ENCODE assay signal across 31 cellular contexts in the genomic region with DNA sequence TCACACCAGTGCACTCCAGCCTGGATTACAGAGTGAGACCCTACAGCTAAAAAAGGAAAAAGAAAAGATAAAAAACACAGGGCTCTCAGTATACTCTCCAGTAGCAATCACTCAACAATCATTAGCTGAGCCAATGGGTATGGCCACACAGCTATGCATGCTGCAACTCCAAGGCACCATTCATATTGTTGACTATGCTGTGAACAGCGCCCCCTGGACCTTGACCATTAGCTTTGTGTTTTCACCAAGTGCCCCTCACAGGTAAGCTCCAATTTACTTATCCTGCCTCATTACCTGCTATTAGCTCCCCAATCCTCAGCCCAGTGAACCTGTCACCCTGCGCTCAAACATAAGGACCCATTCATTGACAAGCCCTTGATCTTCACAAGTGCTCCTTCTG. TPM values are rescaled to one million over a fixed set of nuclear protein-coding genes. Genes with fewer than 3 reads are reported as not detected.
DNase-seq lines count a peak whose midpoint lies in the region; ATAC-seq, FAIRE-seq and TF ChIP-seq lines count a peak whose summit lies in the region.
"Had no signal": no experiment of that assay in that cellular context is flagged by ENCODE, and none has a peak within 500 bp of the region (broad histone marks: within the 10 kb centered on the region; RNA-seq: fewer than 3 reads in every experiment).

No MANE protein-coding gene starts in this region.

- H4K20me1 ChIP-seq in Loucy (ENCODE audit: insufficient read depth, low read length, poor library complexity, severe bottlenecking) (no peaks in the 10 kb centered on the region), K562 (replicated peaks; ENCODE audit: control insufficient read depth, insufficient read depth, low read length) (no peaks in the 10 kb centered on the region), neural progenitor cell (ENCODE audit: low read depth) (no peaks in the 10 kb centered on the region)

- TF ChIP-seq RAD21 in K562 (CRISPR knock-in tag; conservative IDR thresholded peaks at IDR 0.05 in 1 of 2, IDR thresholded peaks at IDR 0.05 in 1 of 2) = no peak

- H3K4me1 Mint-ChIP-seq in neural progenitor cell = peaks cover 22% of the 10 kb centered on the region
- H3K4me1 Mint-ChIP-seq: activated naive CD8-positive, alpha-beta T cell treated with anti-CD3 and anti-CD28 coated beads, Interleukin-2, amount 50 U/mL, for 24 hours had no signal

- H3K9me3 ChIP-seq in Loucy (ENCODE audit: insufficient read depth, low read depth, low read length) (no peaks in the 10 kb centered on the region), K562 (replicated peaks; ENCODE audit: control insufficient read depth, insufficient read depth, low read depth, low read length) (no peaks in the 10 kb centered on the region), neural progenitor cell (ENCODE audit: low read depth) (no peaks in the 10 kb centered on the region)

- peaks cover 8% of the 10 kb centered on the region for H3K27me3 Mint-ChIP-seq in neural progenitor cell (ENCODE audit: insufficient read depth, low read depth)

- H3K9ac ChIP-seq in Loucy (ENCODE audit: low read depth, low read length, poor library complexity, severe bottlenecking) (no peak overlapping the region), K562 (ENCODE audit: insufficient read depth in 1 of 2, low read depth in 2 of 2, low read length in 2 of 2) (no peak overlapping the region), neural progenitor cell (no peak overlapping the region)

- no peak for TF ChIP-seq POLR2A in K562 (conservative IDR thresholded peaks at IDR 0.05)

- TF ChIP-seq EP300 in K562 (IDR thresholded peaks at IDR 0.05; ENCODE audit: low read length) = no peak

- H3K9me1 ChIP-seq in K562 (ENCODE audit: control insufficient read depth, insufficient read depth, low read length) = no peaks in the 10 kb centered on the region

- no peaks in the 10 kb centered on the region for H3K9me3 Mint-ChIP-seq in neural progenitor cell
- H3K9me3 Mint-ChIP-seq: activated CD4-positive, alpha-beta memory T cell treated with anti-CD3 and anti-CD28 coated beads for 36 hours; activated naive CD8-positive, alpha-beta T cell treated with anti-CD3 and anti-CD28 coated beads, Interleukin-2, amount 50 U/mL, for 24 hours had no signal

- H3K4me3 ChIP-seq in Loucy (ENCODE audit: low read length, poor library complexity, severe bottlenecking) = no peak overlapping the region
- no peak overlapping the region for H3K4me3 ChIP-seq in K562
- H3K4me3 ChIP-seq in neural progenitor cell = no peak overlapping the region
- H3K4me3 ChIP-seq: GM12878, smooth muscle cell had no signal

- WGBS in K562 (ENCODE audit: insufficient coverage, low coverage, missing lambda C conversion rate) = 0% methylated on average over 2 of the region's 2 CpGs

- no peak overlapping the region for H2AFZ ChIP-seq in Loucy (ENCODE audit: low read length)
- no peak overlapping the region for H2AFZ ChIP-seq in K562 (ENCODE audit: low read depth, low read length)
- no peak overlapping the region for H2AFZ ChIP-seq in neural progenitor cell (replicated peaks)

- no peaks in the 10 kb centered on the region for H3K36me3 ChIP-seq in Loucy (ENCODE audit: insufficient read depth, low read length)
- no peaks in the 10 kb centered on the region for H3K36me3 ChIP-seq in K562 (ENCODE audit: control insufficient read depth, insufficient read depth, low read length)
- no peaks in the 10 kb centered on the region for H3K36me3 ChIP-seq in neural progenitor cell

- no peak overlapping the region for H3K27ac ChIP-seq in K562 (ENCODE audit: extremely low read depth, low read depth, low read length)
- H3K27ac ChIP-seq in neural progenitor cell = no peak overlapping the region
- H3K27ac ChIP-seq: epithelial cell of prostate had no signal

- in situ Hi-C loops in K562 (cut with MboI) = no loop called here

- no peaks in the 10 kb centered on the region for H3K27me3 ChIP-seq in Loucy (ENCODE audit: insufficient read depth, low read length, poor library complexity, severe bottlenecking)
- peaks cover 20 to 34% of the 10 kb centered on the region in 2 experiments; a peak in 4 of 5 replicates for H3K27me3 ChIP-seq in K562 (ENCODE audit: control insufficient read depth in 2 of 2, insufficient read depth in 2 of 2, low read length in 2 of 2)
- no peaks in the 10 kb centered on the region for H3K27me3 ChIP-seq in neural progenitor cell

- H3K4me1 ChIP-seq in Loucy (ENCODE audit: insufficient read depth, low read length, poor library complexity, severe bottlenecking) = no peaks in the 10 kb centered on the region
- H3K4me1 ChIP-seq in K562 (replicated peaks in 1 of 2; ENCODE audit: control insufficient read depth in 2 of 2, insufficient read depth in 2 of 2, low read length in 2 of 2) = no peaks in the 10 kb centered on the region; a peak in 1 of 5 replicates
- peaks cover 5% of the 10 kb centered on the region for H3K4me1 ChIP-seq in neural progenitor cell

- CTCF ChIA-PET in K562 (lab: Yijun Ruan, JAX; ENCODE audit: low intra/inter-chr PET ratio) = no interaction called here

- no TSS peak for BruUV-seq in K562 (replicated peaks; lab: Mats Ljungman, UMichigan)

- H3K36me3 Mint-ChIP-seq in neural progenitor cell = peaks cover 29% of the 10 kb centered on the region
- H3K36me3 Mint-ChIP-seq: activated CD4-positive, alpha-beta memory T cell treated with anti-CD3 and anti-CD28 coated beads for 36 hours; CD4-positive, alpha-beta memory T cell had no signal

- intact Hi-C loops in K562 (cut with micrococcal nuclease) = no loop called here

- H3K4me3 Mint-ChIP-seq in neural progenitor cell = no peak overlapping the region
- H3K4me3 Mint-ChIP-seq: activated CD4-positive, alpha-beta memory T cell treated with anti-CD3 and anti-CD28 coated beads for 36 hours; activated naive CD8-positive, alpha-beta T cell treated with anti-CD3 and anti-CD28 coated beads, Interleukin-2, amount 50 U/mL, for 24 hours; CD4-positive, alpha-beta memory T cell had no signal

- no peaks in the 10 kb centered on the region for H3F3A ChIP-seq in Loucy (ENCODE audit: low read depth)
- H3F3A ChIP-seq in neural progenitor cell (ENCODE audit: low read depth) = peaks cover 4% of the 10 kb centered on the region

- no peak overlapping the region for H3K4me2 ChIP-seq in Loucy (ENCODE audit: low read depth, low read length, poor library complexity, severe bottlenecking)
- no peak overlapping the region for H3K4me2 ChIP-seq in K562 (ENCODE audit: insufficient read depth, low read length)
- no peak overlapping the region for H3K4me2 ChIP-seq in neural progenitor cell
- H3K4me2 ChIP-seq: smooth muscle cell had no signal

- H3K79me2 ChIP-seq in Loucy (ENCODE audit: insufficient read depth, low read length) (no peaks in the 10 kb centered on the region), K562 (ENCODE audit: control insufficient read depth, insufficient read depth, low read length) (no peaks in the 10 kb centered on the region), neural progenitor cell (ENCODE audit: low read depth) (no peaks in the 10 kb centered on the region)

- peak; percentile 42 for DNase-seq in DMS79 treated with DMSO at 0.1 percent for 48 hours (lab: John Stamatoyannopoulos, UW)
- no peak for DNase-seq in DMS79 (lab: John Stamatoyannopoulos, UW)
- DNase-seq in K562 (ENCODE audit: extremely low read depth in 1 of 4, low spot score in 3 of 4) = peak in 1 of 4 experiments; percentile 21
- DNase-seq in neural progenitor cell (ENCODE audit: low spot score) = no peak
- no peak for DNase-seq in iPS-NIHi11 (ENCODE audit: low spot score)
- DNase-seq: 8988T; activated CD4-positive, alpha-beta memory T cell treated with anti-CD3 and anti-CD28 coated beads for 36 hours; activated CD4-positive, CD25-positive, alpha-beta regulatory T cell; activated effector memory CD4-positive, alpha-beta T cell treated with anti-CD3 and anti-CD28 coated beads, Interleukin-2, amount 50 U/mL, for 16 hours; activated naive CD8-positive, alpha-beta T cell treated with anti-CD3 and anti-CD28 coated beads, Interleukin-2, amount 50 U/mL, for 24 hours; CD4-positive, alpha-beta memory T cell; cerebellar nuclear complex; DMS153; GF-D8; head of caudate nucleus; left cardiac atrium; MM.1S; NCI-H1436 treated with DMSO at 0.1 percent for 48 hours; NCI-H2171 treated with DMSO at 0.1 percent for 48 hours; NCI-H524; occipital lobe; stimulated activated CD4-positive, alpha-beta T cell treated with anti-CD3 and anti-CD28 coated beads, Interleukin-2, amount 100 ng/mL, for 24 hours; trophoblast cell had no signal

- POLR2A ChIA-PET in K562 (lab: Yijun Ruan, JAX) = interaction anchor here (0.5 kb wide), 1 partner anchor 304 kb away, joined by 3 read pairs; no protein-coding TSS in a partner anchor

- TF ChIP-seq CTCF in Loucy (conservative IDR thresholded peaks at IDR 0.05; ENCODE audit: low read length) = peak; percentile 50
- peak; percentile 11 to 20 (median 13); a peak in 1 of 6 replicates for TF ChIP-seq CTCF in K562 (IDR thresholded peaks at IDR 0.05 in 2 of 3, conservative IDR thresholded peaks at IDR 0.05 in 1 of 3; ENCODE audit: insufficient read depth in 2 of 3, low read depth in 1 of 3, low read length in 3 of 3)
- peak; percentile 21 for TF ChIP-seq CTCF in neural progenitor cell (IDR thresholded peaks at IDR 0.05)

- peak; percentile 59; the same call in 2 of the 3 replicates for ATAC-seq in K562
- no peak for ATAC-seq in GM18868 (IDR thresholded peaks at IDR 0.05; ENCODE audit: unreplicated experiment)
- no peak for ATAC-seq in HG02678 (IDR thresholded peaks at IDR 0.05; ENCODE audit: unreplicated experiment)
- ATAC-seq: activated naive CD8-positive, alpha-beta T cell treated with anti-CD3 and anti-CD28 coated beads, Interleukin-2, amount 50 U/mL, for 24 hours; GM12878; left cardiac atrium had no signal

- H3K9me2 ChIP-seq in Loucy (replicated peaks; ENCODE audit: low read depth, low read length) = no peaks in the 10 kb centered on the region

- H3K27ac Mint-ChIP-seq in neural progenitor cell = no peak overlapping the region
- H3K27ac Mint-ChIP-seq: activated CD4-positive, alpha-beta memory T cell treated with anti-CD3 and anti-CD28 coated beads for 36 hours; activated naive CD8-positive, alpha-beta T cell treated with anti-CD3 and anti-CD28 coated beads, Interleukin-2, amount 50 U/mL, for 24 hours; CD4-positive, alpha-beta memory T cell had no signal

- FAIRE-seq in K562 (lab: Jason Lieb, UNC) = no peak
- FAIRE-seq: GM12878 had no signal

RNA-seq across cellular contexts. Expression of a gene that starts 35.8 kb away (rescaled TPM):
- 0.97 and 1.9 TPM in 2 replicates for total RNA-seq in K562 (2011; cell fraction: chromatin; rRNA removed; ENCODE audit: low replicate concordance)
- 0.79 and 1.0 TPM in 2 replicates for total RNA-seq in K562 (2011; cell fraction: nucleolus; rRNA removed)
- total RNA-seq in K562 (2011; cell fraction: nucleoplasm; rRNA removed) = 1.2 and 1.6 TPM in 2 replicates
- total RNA-seq in K562 (2014; rRNA removed) = 1.1 and 1.3 TPM in 2 replicates
- total RNA-seq in K562 (2014; rRNA removed; fragmentation: Illumina TruSeq; extraction: Trizol) = 1.1 and 1.2 TPM in 2 replicates
- 1.3 and 1.5 TPM in 2 replicates for total RNA-seq in K562 (2015; rRNA removed; fragmentation: Illumina TruSeq; extraction: Trizol)
- total RNA-seq in K562 (2021) = 2.0 and 2.2 TPM in 2 replicates
- polyA plus RNA-seq in K562 (2011; rRNA removed) = 0.76 and 0.92 TPM in 2 replicates
- 0.55 and 0.61 TPM in 2 replicates for polyA plus RNA-seq in K562 (2011; cell fraction: cytosol; rRNA removed)
- polyA plus RNA-seq in K562 (2011; cell fraction: nucleus; rRNA removed) = 1.2 and 1.7 TPM in 2 replicates
- 0.68 and 0.83 TPM in 2 replicates for polyA plus RNA-seq in K562 (2012)
- 1.3 and 1.8 TPM in 2 replicates for polyA plus RNA-seq in K562 (2014; fragmentation: Illumina TruSeq; extraction: Trizol)
- polyA plus RNA-seq in K562 (2014; fragmentation: Nextera tagmentation; extraction: Ambion mirVana) = under 1 TPM; 0.57 to 0.73 TPM
- 0.89 and 1.4 TPM in 2 replicates for polyA plus RNA-seq in K562 (2014; rRNA removed)
- 0.53 and 0.66 TPM in 2 replicates for polyA minus RNA-seq in K562 (2011; rRNA and poly(A)+ RNA removed)
- 0.91 and 1.2 TPM in 2 replicates for polyA minus RNA-seq in K562 (2011; cell fraction: cytosol; rRNA and poly(A)+ RNA removed)
- polyA minus RNA-seq in K562 (2011; cell fraction: nucleus; rRNA and poly(A)+ RNA removed) = 1.3 and 1.4 TPM in 2 replicates
- total RNA-seq in neural progenitor cell (ENCODE audit: low replicate concordance) = 29.0 and 35.7 TPM in 2 replicates
- total RNA-seq: activated CD4-positive, alpha-beta memory T cell treated with anti-CD3 and anti-CD28 coated beads for 36 hours; CD4-positive, alpha-beta memory T cell; fibroblast of villous mesenchyme; GM12878; left cardiac atrium; mesenteric fat pad; smooth muscle cell had no signal
- polyA plus RNA-seq: CD4-positive, alpha-beta memory T cell; GM12878; smooth muscle cell had no signal

RNA-seq across cellular contexts. Expression of a gene that starts 45.8 kb away (rescaled TPM):
- 5.8 and 7.8 TPM in 2 replicates for total RNA-seq in K562 (2011; cell fraction: chromatin; rRNA removed; ENCODE audit: low replicate concordance)
- 5.7 and 7.7 TPM in 2 replicates for total RNA-seq in K562 (2011; cell fraction: nucleolus; rRNA removed)
- total RNA-seq in K562 (2011; cell fraction: nucleoplasm; rRNA removed) = 4.1 and 7.0 TPM in 2 replicates
- total RNA-seq in K562 (2014; rRNA removed) (3.7 and 6.1 TPM in 2 replicates), K562 (2014; rRNA removed; fragmentation: Illumina TruSeq; extraction: Trizol) (2.3 and 2.4 TPM in 2 replicates), K562 (2015; rRNA removed; fragmentation: Illumina TruSeq; extraction: Trizol) (3.7 and 4.5 TPM in 2 replicates), K562 (2021) (18.0 and 22.1 TPM in 2 replicates), neural progenitor cell (ENCODE audit: low replicate concordance) (52.4 and 87.3 TPM in 2 replicates)
- polyA plus RNA-seq in K562 (2011; rRNA removed) (1.8 and 2.2 TPM in 2 replicates), K562 (2014; fragmentation: Illumina TruSeq; extraction: Trizol) (6.5 and 7.3 TPM in 2 replicates), K562 (2014; fragmentation: Nextera tagmentation; extraction: Ambion mirVana) (1 to 10 TPM; 4.2 to 9.8 TPM), K562 (2014; rRNA removed) (4.6 and 6.3 TPM in 2 replicates)
- 1.4 and 2.3 TPM in 2 replicates for polyA plus RNA-seq in K562 (2011; cell fraction: cytosol; rRNA removed)
- 6.9 and 9.9 TPM in 2 replicates for polyA plus RNA-seq in K562 (2011; cell fraction: nucleus; rRNA removed)
- polyA plus RNA-seq in K562 (2012) = 7.4 and 9.3 TPM in 2 replicates
- 1.5 and 2.4 TPM in 2 replicates for polyA minus RNA-seq in K562 (2011; rRNA and poly(A)+ RNA removed)
- 2.9 and 10.6 TPM in 2 replicates for polyA minus RNA-seq in K562 (2011; cell fraction: cytosol; rRNA and poly(A)+ RNA removed)
- polyA minus RNA-seq in K562 (2011; cell fraction: nucleus; rRNA and poly(A)+ RNA removed) = 7.3 and 9.6 TPM in 2 replicates
- total RNA-seq: activated CD4-positive, alpha-beta memory T cell treated with anti-CD3 and anti-CD28 coated beads for 36 hours; CD4-positive, alpha-beta memory T cell; fibroblast of villous mesenchyme; GM12878; left cardiac atrium; mesenteric fat pad; smooth muscle cell had no signal
- polyA plus RNA-seq: CD4-positive, alpha-beta memory T cell; smooth muscle cell had no signal
